In genomic region chr1:198480876-198481275, GRCh38 we compare ENCODE assay signal across 33 cellular contexts. TPM values are rescaled to one million over a fixed set of nuclear protein-coding genes. Genes with fewer than 3 reads are reported as not detected.
"Had no signal": no experiment of that assay in that cellular context is flagged by ENCODE, and none has a peak within 500 bp of the region (broad histone marks: within the 10 kb centered on the region; RNA-seq: fewer than 3 reads in every experiment).

No MANE protein-coding gene starts in this region.

- H3K9me3 ChIP-seq: esophagus muscularis mucosa, heart left ventricle had no signal

- H3K27ac ChIP-seq: brain microvascular endothelial cell, esophagus muscularis mucosa, foreskin keratinocyte, gastrocnemius medialis, heart left ventricle, VCaP had no signal

- FAIRE-seq: colon, TTC549 had no signal

- H3K4me1 ChIP-seq: esophagus muscularis mucosa, foreskin keratinocyte, gastrocnemius medialis, heart left ventricle had no signal

- H3K4me3 ChIP-seq: esophagus muscularis mucosa, gastrocnemius medialis, heart left ventricle had no signal

- H3K36me3 ChIP-seq: brain microvascular endothelial cell, esophagus muscularis mucosa, gastrocnemius medialis, heart left ventricle had no signal

- H3K27me3 ChIP-seq: brain microvascular endothelial cell, esophagus muscularis mucosa, gastrocnemius medialis had no signal

- ATAC-seq: activated CD8-positive, alpha-beta T cell treated with anti-CD3 and anti-CD28 coated beads for 36 hours; activated T-cell treated with anti-CD3 and anti-CD28 coated beads, Interleukin-2, amount 50 U/mL, for 4 hours; activated T-helper 17 cell treated with anti-CD3 and anti-CD28 coated beads, Interleukin-2, amount 50 U/mL, for 72 hours; effector memory CD8-positive, alpha-beta T cell; foreskin keratinocyte; gastrocnemius medialis; heart left ventricle; WTC11 had no signal

- DNase-seq: activated CD4-positive, alpha-beta T cell treated with anti-CD3 and anti-CD28 coated beads for 48 hours; activated CD4-positive, alpha-beta T cell treated with anti-CD3 and anti-CD28 coated beads, Interleukin-2, amount 50 U/mL, for 1 hour; activated CD4-positive, alpha-beta T cell treated with anti-CD3 and anti-CD28 coated beads, Interleukin-2, amount 50 U/mL, for 48 hours; activated CD8-positive, alpha-beta memory T cell treated with anti-CD3 and anti-CD28 coated beads for 24 hours; activated CD8-positive, alpha-beta T cell treated with anti-CD3 and anti-CD28 coated beads for 36 hours; activated effector memory CD4-positive, alpha-beta T cell treated with Interleukin-2 at 50 U/mL for 16 hours; activated gamma-delta T cell treated with Interleukin-2 at 50 U/mL for 16 hours; activated naive CD4-positive, alpha-beta T cell treated with anti-CD3 and anti-CD28 coated beads, Interleukin-2, amount 50 U/mL, for 16 hours; activated naive CD4-positive, alpha-beta T cell treated with Interleukin-2 at 50 U/mL for 16 hours; activated T-cell treated with anti-CD3 and anti-CD28 coated beads, Interleukin-2, amount 50 U/mL, for 4 hours; amniotic stem cell; anterior cingulate cortex; brain microvascular endothelial cell; caudate nucleus; cortex of kidney; dermis blood vessel endothelial cell; effector CD4-positive, alpha-beta T cell; effector memory CD8-positive, alpha-beta T cell; erythroblast; foreskin keratinocyte; gastrocnemius medialis; glutamatergic neuron; heart left ventricle; T-helper 2 cell had no signal

RNA-seq across cellular contexts. Expression of gene ATP6V1G3, which starts 59.6 kb away (rescaled TPM):
- total RNA-seq: activated CD8-positive, alpha-beta T cell treated with anti-CD3 and anti-CD28 coated beads for 36 hours; activated T-cell treated with anti-CD3 and anti-CD28 coated beads, Interleukin-2, amount 50 U/mL, for 4 hours; activated T-helper 17 cell treated with anti-CD3 and anti-CD28 coated beads, Interleukin-2, amount 50 U/mL, for 72 hours; astrocyte; chondrocyte; esophagus muscularis mucosa; foreskin keratinocyte; gastrocnemius medialis; heart left ventricle; WTC11 had no signal
- polyA plus RNA-seq: adipose tissue, foreskin keratinocyte, heart left ventricle had no signal
